ENCODE assay signal across 1 cellular context in the genomic region with DNA sequence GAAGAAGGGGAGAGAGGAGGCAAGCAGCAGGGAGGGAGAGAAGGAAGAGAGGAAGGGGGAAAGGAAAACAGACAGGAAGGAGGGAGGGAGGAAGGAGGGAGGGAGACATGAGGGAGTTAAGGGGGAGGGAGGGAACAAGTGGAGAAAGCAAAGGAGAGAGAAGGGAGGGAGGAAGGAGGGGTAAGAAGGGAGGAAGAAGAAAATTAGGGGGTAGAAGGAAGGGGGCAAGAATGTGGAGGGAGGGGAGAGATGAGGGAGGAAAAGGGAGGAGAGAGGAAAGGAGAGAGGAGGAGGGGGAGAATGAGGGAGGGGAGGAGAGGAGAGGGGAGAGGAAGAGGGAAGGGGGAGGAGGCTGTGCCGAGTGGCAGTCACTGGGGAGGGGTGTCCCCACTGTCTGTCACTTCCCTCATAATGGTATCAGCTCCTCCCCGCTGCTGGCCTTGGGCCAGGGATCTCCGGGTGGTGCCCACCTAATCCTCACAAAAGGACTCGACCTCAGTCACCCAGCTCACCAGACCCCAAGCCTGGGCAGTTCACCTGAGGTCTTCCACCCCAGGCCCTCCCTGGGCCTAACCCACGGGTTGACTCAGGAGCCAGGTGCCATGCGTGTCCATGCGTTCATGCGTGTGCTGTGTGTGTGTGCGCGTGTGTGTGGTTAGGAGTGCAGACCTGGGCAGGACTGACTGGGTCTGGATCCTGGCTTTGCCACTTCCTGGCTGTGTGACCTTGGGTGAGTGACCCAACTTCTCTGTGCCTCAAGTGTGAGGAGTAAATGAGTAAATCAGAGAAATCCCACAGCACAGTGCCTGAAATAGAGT.
TF ChIP-seq lines count a peak whose summit lies in the region.

No MANE protein-coding gene starts in this region.

TF ChIP-seq in endothelial cell of umbilical vein, 7 proteins besides CTCF, POLR2A, EP300 and RAD21:
- TF ChIP-seq FOS (IDR thresholded peaks at IDR 0.05; ENCODE audit: borderline replicate concordance, insufficient read depth, low read length) (no peak), EZH2 (IDR thresholded peaks at IDR 0.05; ENCODE audit: borderline replicate concordance, low read depth, low read length, severe bottlenecking) (no peak), POLR2AphosphoS5 (IDR thresholded peaks at IDR 0.05; ENCODE audit: insufficient read depth, low read depth, low read length) (no peak), GATA2 (IDR thresholded peaks at IDR 0.05; ENCODE audit: insufficient read depth, insufficient read length, low read depth, low read length) (no peak), MYC (IDR thresholded peaks at IDR 0.05; ENCODE audit: low read depth, low read length) (no peak), JUN (IDR thresholded peaks at IDR 0.05; ENCODE audit: borderline replicate concordance, insufficient read depth, insufficient read length, low read depth) (no peak)
- TF ChIP-seq, protein P1, sequence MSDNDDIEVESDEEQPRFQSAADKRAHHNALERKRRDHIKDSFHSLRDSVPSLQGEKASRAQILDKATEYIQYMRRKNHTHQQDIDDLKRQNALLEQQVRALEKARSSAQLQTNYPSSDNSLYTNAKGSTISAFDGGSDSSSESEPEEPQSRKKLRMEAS (IDR thresholded peaks at IDR 0.05; ENCODE audit: insufficient read depth, insufficient read length): no peak
